ENCODE assay signal across 8 cellular contexts in the genomic region with DNA sequence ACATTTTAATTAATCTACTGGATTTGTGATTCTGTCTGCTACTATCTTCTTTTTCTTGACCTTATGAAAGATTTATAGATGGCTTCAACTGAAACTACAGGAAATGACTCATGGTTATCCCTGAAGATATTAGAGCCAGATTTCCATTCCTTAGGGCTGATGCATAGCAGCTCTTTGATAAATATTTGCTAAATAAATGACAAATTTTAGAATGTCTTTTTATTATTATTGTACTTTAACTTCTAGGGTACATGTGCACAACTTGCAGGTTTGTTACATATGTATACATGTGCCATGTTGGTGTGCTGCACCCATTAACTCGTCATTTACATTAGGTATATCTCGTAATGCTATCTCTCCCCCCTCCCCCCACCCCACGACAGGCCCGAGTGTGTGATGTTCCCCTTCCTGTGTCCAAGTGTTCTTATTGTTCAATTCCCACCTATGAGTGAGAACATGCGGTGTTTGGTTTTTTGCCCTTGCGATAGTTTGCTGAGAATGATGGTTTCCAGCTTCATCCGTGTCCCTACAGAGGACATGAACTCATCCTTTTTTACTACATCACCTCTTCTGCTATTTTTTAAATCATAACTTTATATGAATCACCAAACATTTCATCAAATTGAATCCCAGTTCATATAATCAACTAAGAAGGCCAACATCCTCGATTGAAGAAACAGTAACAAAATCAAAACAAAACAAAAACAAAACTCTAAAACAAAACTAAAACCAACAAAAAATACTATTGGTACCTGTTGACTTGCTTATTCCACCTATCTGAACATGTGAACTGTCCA. TPM values are rescaled to one million over a fixed set of nuclear protein-coding genes. Genes with fewer than 3 reads are reported as not detected.
DNase-seq lines count a peak whose midpoint lies in the region; ATAC-seq and TF ChIP-seq lines count a peak whose summit lies in the region.
"Not testable (repeated sequence)": the region's sequence is repeated elsewhere in the genome, so short reads cannot be mapped to it uniquely, and the experiment has no call there.

No MANE protein-coding gene starts in this region.

- H3K9me3 Mint-ChIP-seq in CD8-positive, alpha-beta memory T cell; activated T-helper 17 cell treated with anti-CD3 and anti-CD28 coated beads, Interleukin-2, amount 50 U/mL, for 72 hours; nephron: not testable (repeated sequence)

- intact Hi-C loops in heart left ventricle (cut with DNase I) = loop anchor here in 7 of 10 donors (5.0 kb wide), 3 partner anchors 44 to 49 kb away; no protein-coding TSS in a partner anchor

- H3K9me3 ChIP-seq in CD8-positive, alpha-beta memory T cell (ENCODE audit: low read length); heart left ventricle; tibial nerve: not testable (repeated sequence)

- WGBS in heart left ventricle, 4 donors = 68 to 75% (median 72%) methylated on average over 8 of the region's 8 CpGs
- 69 to 76% methylated on average over 8 of the region's 8 CpGs for WGBS in tibial nerve, 2 donors

- H3K36me3 Mint-ChIP-seq in CD8-positive, alpha-beta memory T cell = peaks cover 0 to 14% (median 1%) of the 10 kb centered on the region in 3 donors
- H3K36me3 Mint-ChIP-seq in activated T-helper 17 cell treated with anti-CD3 and anti-CD28 coated beads, Interleukin-2, amount 50 U/mL, for 72 hours (ENCODE audit: low read depth) = peaks cover 27% of the 10 kb centered on the region
- not testable (repeated sequence) for H3K36me3 Mint-ChIP-seq in nephron (ENCODE audit: low read depth)

- POLR2A ChIA-PET in CD8-positive, alpha-beta memory T cell (lab: Charles Lee) = interaction anchor here (0.8 to 1.1 kb wide), 2 partner anchors 9 to 531 kb away, joined by 3 read pairs; a partner anchor contains a TSS
- POLR2A ChIA-PET in RWPE1 (lab: Yijun Ruan, JAX; ENCODE audit: low non-redundant PET) = not testable (repeated sequence)

- H3K36me3 ChIP-seq in CD8-positive, alpha-beta memory T cell (ENCODE audit: insufficient read depth, low read length); heart left ventricle; tibial nerve: not testable (repeated sequence)

- ATAC-seq in activated T-helper 17 cell treated with anti-CD3 and anti-CD28 coated beads, Interleukin-2, amount 50 U/mL, for 72 hours (replicated peaks); heart left ventricle: not testable (repeated sequence)

- not testable (repeated sequence) for DNase-seq in CD8-positive, alpha-beta memory T cell; heart left ventricle; tibial nerve (ENCODE audit: low spot score in 2 of 2)
- DNase-seq in HPDE6-E6E7 (ENCODE audit: extremely low spot score) (peak; percentile 38), RWPE1 (ENCODE audit: low spot score) (peak; percentile 81), dedifferentiated amniotic fluid mesenchymal stem cell (ENCODE audit: extremely low spot score) (peak; percentile 61)

- not testable (repeated sequence) for TF ChIP-seq EP300 in tibial nerve (IDR thresholded peaks at IDR 0.05)

- H3K4me3 Mint-ChIP-seq in CD8-positive, alpha-beta memory T cell = peak overlapping the region; percentile 93 to 100 (median 98)
- H3K4me3 Mint-ChIP-seq in activated T-helper 17 cell treated with anti-CD3 and anti-CD28 coated beads, Interleukin-2, amount 50 U/mL, for 72 hours = peak overlapping the region; percentile 95
- H3K4me3 Mint-ChIP-seq in nephron = peak overlapping the region; percentile 94 to 95 (median 94)

- TF ChIP-seq POLR2A in heart left ventricle (IDR thresholded peaks at IDR 0.05); tibial nerve (IDR thresholded peaks at IDR 0.05): not testable (repeated sequence)

- H3K4me3 ChIP-seq in CD8-positive, alpha-beta memory T cell (ENCODE audit: low read length) = peak overlapping the region; percentile 74
- H3K4me3 ChIP-seq in heart left ventricle = peak overlapping the region in 4 of 12 donors; percentile 71 to 83 (median 78)
- H3K4me3 ChIP-seq in tibial nerve = not testable (repeated sequence)

- not testable (repeated sequence) for TF ChIP-seq CTCF in RWPE1 (conservative IDR thresholded peaks at IDR 0.05; ENCODE audit: low read depth); heart left ventricle (IDR thresholded peaks at IDR 0.05); nephron (IDR thresholded peaks at IDR 0.05; ENCODE audit: unreplicated experiment in 3 of 3); tibial nerve (IDR thresholded peaks at IDR 0.05)

- H3K27ac Mint-ChIP-seq in CD8-positive, alpha-beta memory T cell = peak overlapping the region; percentile 74 to 98 (median 86)
- H3K27ac Mint-ChIP-seq in activated T-helper 17 cell treated with anti-CD3 and anti-CD28 coated beads, Interleukin-2, amount 50 U/mL, for 72 hours = peak overlapping the region; percentile 93
- H3K27ac Mint-ChIP-seq in nephron = peak overlapping the region; percentile 11 to 88 (median 73)

- peaks cover 72% of the 10 kb centered on the region for H3K4me1 ChIP-seq in CD8-positive, alpha-beta memory T cell (ENCODE audit: insufficient read depth, low read length)
- H3K4me1 ChIP-seq in heart left ventricle = peaks cover 0 to 58% (median 9%) of the 10 kb centered on the region in 12 donors
- H3K4me1 ChIP-seq in tibial nerve = peaks cover 0 to 30% (median 9%) of the 10 kb centered on the region in 4 donors

- not testable (repeated sequence) for H3K27me3 Mint-ChIP-seq in CD8-positive, alpha-beta memory T cell; activated T-helper 17 cell treated with anti-CD3 and anti-CD28 coated beads, Interleukin-2, amount 50 U/mL, for 72 hours
- H3K27me3 Mint-ChIP-seq in nephron (ENCODE audit: low read depth) = peaks cover 12% of the 10 kb centered on the region

- H3K27me3 ChIP-seq in CD8-positive, alpha-beta memory T cell (ENCODE audit: insufficient read depth, low read length, poor library complexity, severe bottlenecking); heart left ventricle; tibial nerve: not testable (repeated sequence)

- not testable (repeated sequence) for H3K27ac ChIP-seq in CD8-positive, alpha-beta memory T cell (ENCODE audit: low read depth, low read length); RWPE1
- H3K27ac ChIP-seq in heart left ventricle (peak overlapping the region in 10 of 12 donors; percentile 87 to 98 (median 90)), tibial nerve (peak overlapping the region in 3 of 4 donors; percentile 47 to 93 (median 89))

- peaks cover 72 to 91% (median 87%) of the 10 kb centered on the region in 3 donors for H3K4me1 Mint-ChIP-seq in CD8-positive, alpha-beta memory T cell
- H3K4me1 Mint-ChIP-seq in activated T-helper 17 cell treated with anti-CD3 and anti-CD28 coated beads, Interleukin-2, amount 50 U/mL, for 72 hours = peaks cover 44% of the 10 kb centered on the region
- H3K4me1 Mint-ChIP-seq in nephron = peaks cover 24% of the 10 kb centered on the region

- CTCF ChIA-PET in CD8-positive, alpha-beta memory T cell (lab: Charles Lee) = interaction anchor here (0.8 to 1.6 kb wide), 3 partner anchors 9 to 52 kb away, joined by 3 read pairs; no protein-coding TSS in a partner anchor
- CTCF ChIA-PET in RWPE1 (lab: Yijun Ruan, JAX) = interaction anchor here (0.7 kb wide), 1 partner anchor 15 kb away, joined by 3 read pairs; no protein-coding TSS in a partner anchor

RNA-seq across cellular contexts. Expression of a gene that starts 2.8 kb away (rescaled TPM):
- total RNA-seq in CD8-positive, alpha-beta memory T cell = 10 to 100 TPM; 22.3 to 24.7 TPM
- polyA plus RNA-seq in CD8-positive, alpha-beta memory T cell = 10.6 TPM
- 10 to 100 TPM; 27.6 to 72.5 TPM for total RNA-seq in activated T-helper 17 cell treated with anti-CD3 and anti-CD28 coated beads, Interleukin-2, amount 50 U/mL, for 72 hours
- total RNA-seq in heart left ventricle = 1 to 10 TPM; 1.2 to 6.3 (median 3.9) TPM
- 1 to 10 TPM; 1.0 to 1.2 TPM for polyA plus RNA-seq in heart left ventricle
- 10 to 100 TPM; 14.2 to 34.5 (median 25.5) TPM for total RNA-seq in tibial nerve

RNA-seq across cellular contexts. Expression of a gene that starts 31.2 kb away (rescaled TPM):
- not detected for total RNA-seq in CD8-positive, alpha-beta memory T cell
- 0.63 TPM for polyA plus RNA-seq in CD8-positive, alpha-beta memory T cell
- 1 to 10 TPM in 1 of 2 donors, under 1 TPM in 1; 0.21 to 5.9 TPM for total RNA-seq in activated T-helper 17 cell treated with anti-CD3 and anti-CD28 coated beads, Interleukin-2, amount 50 U/mL, for 72 hours
- total RNA-seq in heart left ventricle (1 to 10 TPM in 1 of 9 donors, under 1 TPM in 1, not detected in 7; 0.52 to 5.9 TPM), tibial nerve (not detected)
- under 1 TPM in 1 of 2 donors, not detected in 1; 0.12 TPM for polyA plus RNA-seq in heart left ventricle
